Comparison of ENCODE assay signal across 19 cellular contexts in the genomic region with DNA sequence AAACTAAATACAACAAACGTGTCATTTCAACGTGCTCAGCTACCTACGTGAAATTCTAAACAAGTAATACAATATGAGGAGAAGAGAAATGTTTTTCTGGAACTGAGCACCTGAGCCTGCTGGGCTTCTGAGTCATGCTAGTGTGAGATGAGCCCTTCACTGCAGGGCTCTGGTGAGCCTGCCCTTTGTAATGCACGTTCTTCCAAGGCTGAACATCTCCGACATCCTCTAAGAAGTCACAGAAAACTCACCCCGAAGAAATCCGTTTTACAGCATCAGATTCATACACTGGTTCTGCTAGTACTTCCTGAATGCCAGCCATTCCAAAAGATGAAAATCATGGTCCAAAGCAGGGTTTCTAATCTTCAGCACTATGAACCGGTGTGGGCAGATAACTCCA.
DNase-seq lines count a peak whose midpoint lies in the region; TF ChIP-seq lines count a peak whose summit lies in the region.
"Had no signal": no experiment of that assay in that cellular context is flagged by ENCODE, and none has a peak within 500 bp of the region (broad histone marks: within the 10 kb centered on the region; RNA-seq: fewer than 3 reads in every experiment).

No MANE protein-coding gene starts in this region.

- H3K9me3 ChIP-seq in uterus: no peaks in the 10 kb centered on the region
- H3K9me3 ChIP-seq: SJSA1 had no signal

- TF ChIP-seq CTCF in epithelial cell of esophagus (IDR thresholded peaks at IDR 0.05; ENCODE audit: insufficient read depth, low read depth, low read length, missing control alignments) (no peak), uterus (IDR thresholded peaks at IDR 0.05) (no peak)

- no peaks in the 10 kb centered on the region for H3K36me3 ChIP-seq in uterus
- H3K36me3 ChIP-seq: SJSA1 had no signal

- DNase-seq in EH (ENCODE audit: low read depth) (peak; percentile 71), amniotic epithelial cell (ENCODE audit: low read depth) (peak; percentile 68), epithelial cell of esophagus (ENCODE audit: low read depth) (peak; percentile 45), uterus (no peak), midbrain (lab: John Stamatoyannopoulos, UW) (no peak), NCI-H2196 (lab: John Stamatoyannopoulos, UW; ENCODE audit: unreplicated experiment) (no peak), DMS153 (lab: John Stamatoyannopoulos, UW) (no peak)
- DNase-seq: ACHN, COR-L47, DMS79 treated with DMSO at 0.1 percent for 48 hours, GOT3, HCEC 1CT, NCI-H1436 treated with DMSO at 0.1 percent for 48 hours, NCI-H1930, NCI-H446 treated with DMSO at 0.1 percent for 48 hours, NCI-H526 treated with DMSO at 0.1 percent for 48 hours, OCI-M1 had no signal

- no peaks in the 10 kb centered on the region for H3K27me3 ChIP-seq in uterus
- H3K27me3 ChIP-seq: SJSA1 had no signal

- TF ChIP-seq POLR2A in uterus (IDR thresholded peaks at IDR 0.05): no peak

- intact Hi-C loops in uterus (cut with DNase I; ENCODE audit: low total_unique reads): no loop called here

- H3K4me3 ChIP-seq in epithelial cell of esophagus (ENCODE audit: low read length) (no peak overlapping the region), uterus (no peak overlapping the region)
- H3K4me3 ChIP-seq: SJSA1 had no signal

- peak overlapping the region; percentile 24 to 48 for H3K27ac ChIP-seq in uterus
- H3K27ac ChIP-seq: KMS-11, SJSA1 had no signal

- peaks cover 0 to 6% of the 10 kb centered on the region in 2 donors for H3K4me1 ChIP-seq in uterus
- H3K4me1 ChIP-seq: SJSA1 had no signal

Comparison
In these comparisons a context has a peak if more than half of its experiments do, and no peak if none do; other contexts are left out.
1. DNase-seq: peak in EH (single experiment), amniotic epithelial cell (single experiment) and epithelial cell of esophagus (single experiment); none in uterus (0 of 2), midbrain (single experiment), NCI-H2196 (single experiment) and DMS153 (single experiment).